22 cellular contexts compared by ENCODE assay signal in the genomic region with DNA sequence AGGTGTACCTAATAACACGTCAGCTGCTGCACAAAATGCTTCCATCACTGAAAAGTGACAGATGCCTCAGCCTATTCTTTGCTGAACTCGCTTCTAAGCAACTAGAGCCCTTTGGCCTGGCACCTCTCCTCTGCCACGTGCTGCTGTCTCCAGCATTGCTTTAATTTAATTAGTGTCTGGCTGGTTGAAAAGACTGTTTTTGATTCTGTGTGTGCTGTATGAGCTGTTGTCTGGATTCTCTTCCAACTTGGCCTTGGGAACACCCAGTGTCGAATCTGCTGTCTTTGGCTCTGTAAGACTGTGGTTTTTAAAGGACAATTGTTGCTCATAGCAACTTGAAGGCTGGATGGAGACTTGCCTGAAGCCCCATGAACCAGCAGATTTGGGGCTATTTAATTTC.
DNase-seq lines count a peak whose midpoint lies in the region; ATAC-seq and TF ChIP-seq lines count a peak whose summit lies in the region.
"Had no signal": no experiment of that assay in that cellular context is flagged by ENCODE, and none has a peak within 500 bp of the region (broad histone marks: within the 10 kb centered on the region; RNA-seq: fewer than 3 reads in every experiment).

No MANE protein-coding gene starts in this region.

- no peaks in the 10 kb centered on the region for H3K9me3 ChIP-seq in BE2C
- H3K9me3 ChIP-seq in SK-N-SH = no peaks in the 10 kb centered on the region
- peaks cover 8% of the 10 kb centered on the region for H3K9me3 ChIP-seq in CD4-positive, alpha-beta T cell (ENCODE audit: control insufficient read depth, low read length)
- H3K9me3 ChIP-seq: suprapubic skin, uterus had no signal

- H3K9me2 ChIP-seq in SK-N-SH = no peaks in the 10 kb centered on the region

- H3K4me1 ChIP-seq in BE2C = peaks cover 13% of the 10 kb centered on the region
- peaks cover 0 to 10% of the 10 kb centered on the region in 2 experiments; a peak in 1 of 4 replicates for H3K4me1 ChIP-seq in SK-N-SH (ENCODE audit: control insufficient read depth in 1 of 2, insufficient read depth in 2 of 2, low read depth in 1 of 2, low read length in 1 of 2)
- H3K4me1 ChIP-seq: uterus had no signal

- H3K36me3 Mint-ChIP-seq in osteocyte (ENCODE audit: unreplicated experiment) = peaks cover 5% of the 10 kb centered on the region
- no peaks in the 10 kb centered on the region for H3K36me3 Mint-ChIP-seq in CD4-positive, alpha-beta T cell (ENCODE audit: low read depth)
- H3K36me3 Mint-ChIP-seq: activated CD8-positive, alpha-beta memory T cell treated with anti-CD3 and anti-CD28 coated beads, Interleukin-2, amount 10 ng/mL, durations not matched to agents 7 days and 5 days; stimulated activated effector memory CD8-positive, alpha-beta T cell treated with anti-CD3 and anti-CD28 coated beads, Interleukin-12 subunit alpha, Interleukin-12 subunit beta, amount 100 ng/mL, for 72 hours had no signal

- TF ChIP-seq RAD21 in SK-N-SH (IDR thresholded peaks at IDR 0.05; ENCODE audit: low read length) = no peak; the same call in 1 of the 2 replicates

- no peaks in the 10 kb centered on the region for H3F3A ChIP-seq in SK-N-SH (replicated peaks; ENCODE audit: insufficient read depth)

- H3K9ac ChIP-seq in SK-N-SH = no peak overlapping the region

- no peaks in the 10 kb centered on the region for H3K27me3 ChIP-seq in BE2C
- H3K27me3 ChIP-seq in SK-N-SH (ENCODE audit: insufficient read depth) = no peaks in the 10 kb centered on the region
- no peaks in the 10 kb centered on the region for H3K27me3 ChIP-seq in CD4-positive, alpha-beta T cell (ENCODE audit: control insufficient read depth, insufficient read depth, low read length)
- H3K27me3 ChIP-seq: suprapubic skin, uterus had no signal

- H3K4me3 Mint-ChIP-seq in osteocyte (ENCODE audit: unreplicated experiment) = peak overlapping the region; percentile 5
- no peak overlapping the region for H3K4me3 Mint-ChIP-seq in CD4-positive, alpha-beta T cell
- H3K4me3 Mint-ChIP-seq: activated CD8-positive, alpha-beta memory T cell treated with anti-CD3 and anti-CD28 coated beads, Interleukin-2, amount 10 ng/mL, durations not matched to agents 7 days and 5 days; activated naive CD4-positive, alpha-beta T cell treated with anti-CD3 and anti-CD28 coated beads for 36 hours; dendritic cell treated with granulocyte-macrophage colony-stimulating factor and Interleukin-4, amounts not matched to agents 40 ng/mL and 50 ng/mL, for 4 days; naive B cell; stimulated activated effector memory CD8-positive, alpha-beta T cell treated with anti-CD3 and anti-CD28 coated beads, Interleukin-12 subunit alpha, Interleukin-12 subunit beta, amount 100 ng/mL, for 72 hours had no signal

- H3K4me2 ChIP-seq in SK-N-SH = no peak overlapping the region

- H3K27ac Mint-ChIP-seq in osteocyte (ENCODE audit: unreplicated experiment) = no peak overlapping the region
- no peak overlapping the region for H3K27ac Mint-ChIP-seq in CD4-positive, alpha-beta T cell
- H3K27ac Mint-ChIP-seq: activated CD8-positive, alpha-beta memory T cell treated with anti-CD3 and anti-CD28 coated beads, Interleukin-2, amount 10 ng/mL, durations not matched to agents 7 days and 5 days; activated naive CD4-positive, alpha-beta T cell treated with anti-CD3 and anti-CD28 coated beads for 36 hours; dendritic cell treated with granulocyte-macrophage colony-stimulating factor and Interleukin-4, amounts not matched to agents 40 ng/mL and 50 ng/mL, for 4 days; stimulated activated effector memory CD8-positive, alpha-beta T cell treated with anti-CD3 and anti-CD28 coated beads, Interleukin-12 subunit alpha, Interleukin-12 subunit beta, amount 100 ng/mL, for 72 hours had no signal

- WGBS in SK-N-SH (ENCODE audit: low lambda C conversion rate) = 51% methylated on average over 4 of the region's 4 CpGs

- POLR2A ChIA-PET in SK-N-SH (lab: Yijun Ruan, JAX) = no interaction called here
- POLR2A ChIA-PET in CD4-positive, alpha-beta T cell (lab: Charles Lee) = no interaction called here

- CTCF ChIA-PET in SK-N-SH (lab: Yijun Ruan, JAX) = interaction anchor here (1.0 kb wide), 1 partner anchor 26 kb away, joined by 3 read pairs; no protein-coding TSS in a partner anchor
- CTCF ChIA-PET in CD4-positive, alpha-beta T cell (lab: Charles Lee) = no interaction called here

- H3K9me3 Mint-ChIP-seq in osteocyte (ENCODE audit: unreplicated experiment) = peaks cover 11% of the 10 kb centered on the region
- peaks cover 4% of the 10 kb centered on the region for H3K9me3 Mint-ChIP-seq in CD4-positive, alpha-beta T cell

- H3K79me2 ChIP-seq in SK-N-SH (ENCODE audit: insufficient read depth) = no peaks in the 10 kb centered on the region

- intact Hi-C loops in CD4-positive, alpha-beta T cell (cut with DNase I, micrococcal nuclease) = no loop called here

- H3K4me3 ChIP-seq in BE2C (ENCODE audit: low read depth, low read length) (no peak overlapping the region), SK-N-SH (ENCODE audit: low read depth in 2 of 2, low read length in 1 of 2) (no peak overlapping the region)
- H3K4me3 ChIP-seq: SK-N-MC, suprapubic skin, uterus had no signal

- H4K20me1 ChIP-seq in SK-N-SH (ENCODE audit: insufficient read depth) = no peaks in the 10 kb centered on the region

- TF ChIP-seq EP300 in SK-N-SH (IDR thresholded peaks at IDR 0.05; ENCODE audit: borderline replicate concordance in 1 of 2, low read depth in 1 of 2, low read length in 1 of 2) = peak in 1 of 2 experiments; percentile 20; a peak in 1 of 4 replicates

- TF ChIP-seq CTCF in BE2C (IDR thresholded peaks at IDR 0.05; ENCODE audit: low read depth, low read length) = no peak
- TF ChIP-seq CTCF in SK-N-SH (IDR thresholded peaks at IDR 0.05) = no peak
- no peak for TF ChIP-seq CTCF in osteocyte (IDR thresholded peaks at IDR 0.05)
- TF ChIP-seq CTCF in CD4-positive, alpha-beta T cell (IDR thresholded peaks at IDR 0.05) = no peak

- peaks cover 29% of the 10 kb centered on the region for H3K4me1 Mint-ChIP-seq in osteocyte (ENCODE audit: unreplicated experiment)
- H3K4me1 Mint-ChIP-seq in CD4-positive, alpha-beta T cell (ENCODE audit: low read depth) = no peaks in the 10 kb centered on the region
- H3K4me1 Mint-ChIP-seq: activated CD8-positive, alpha-beta memory T cell treated with anti-CD3 and anti-CD28 coated beads, Interleukin-2, amount 10 ng/mL, durations not matched to agents 7 days and 5 days; naive B cell; stimulated activated effector memory CD8-positive, alpha-beta T cell treated with anti-CD3 and anti-CD28 coated beads, Interleukin-12 subunit alpha, Interleukin-12 subunit beta, amount 100 ng/mL, for 72 hours had no signal

- H3K36me3 ChIP-seq in BE2C (no peaks in the 10 kb centered on the region), SK-N-SH (replicated peaks in 1 of 2; ENCODE audit: control insufficient read depth in 1 of 2, insufficient read depth in 2 of 2, low read length in 1 of 2) (no peaks in the 10 kb centered on the region)
- H3K36me3 ChIP-seq: suprapubic skin, uterus had no signal

- no peaks in the 10 kb centered on the region for H3K27me3 Mint-ChIP-seq in osteocyte (ENCODE audit: unreplicated experiment)
- no peaks in the 10 kb centered on the region for H3K27me3 Mint-ChIP-seq in CD4-positive, alpha-beta T cell
- H3K27me3 Mint-ChIP-seq: naive B cell had no signal

- peak overlapping the region in 1 of 2 experiments; percentile 39; a peak in 1 of 4 replicates for H3K27ac ChIP-seq in SK-N-SH (ENCODE audit: low read depth in 2 of 2, low read length in 1 of 2)
- H3K27ac ChIP-seq in CD4-positive, alpha-beta T cell (ENCODE audit: low read depth, low read length) = no peak overlapping the region
- H3K27ac ChIP-seq: SK-N-MC, suprapubic skin, uterus had no signal

- DNase-seq in BE2C = peak; percentile 51
- no peak for DNase-seq in SK-N-SH
- DNase-seq in fibroblast of the conjunctiva (ENCODE audit: low read depth) = peak; percentile 76
- no peak for DNase-seq in osteocyte (ENCODE audit: extremely low spot score, unreplicated experiment)
- no peak for DNase-seq in NCI-H1436 treated with DMSO at 0.1 percent for 48 hours (lab: John Stamatoyannopoulos, UW)
- DNase-seq in CD4-positive, alpha-beta T cell = no peak
- no peak for DNase-seq in H4 (ENCODE audit: low spot score)
- DNase-seq: ACHN; activated CD4-positive, alpha-beta T cell treated with anti-CD3 and anti-CD28 coated beads for 48 hours; activated CD8-positive, alpha-beta memory T cell treated with anti-CD3 and anti-CD28 coated beads, Interleukin-2, amount 10 ng/mL, durations not matched to agents 7 days and 5 days; activated naive CD4-positive, alpha-beta T cell treated with anti-CD3 and anti-CD28 coated beads for 36 hours; amniotic stem cell; naive B cell; NCI-H1417 treated with DMSO at 0.1 percent for 48 hours; NCI-H524 treated with DMSO at 0.1 percent for 48 hours; T-helper 2 cell; uterus had no signal

- ATAC-seq in CD4-positive, alpha-beta T cell (ENCODE audit: poor library complexity) = no peak
- no peak for ATAC-seq in HG02852 (IDR thresholded peaks at IDR 0.05; ENCODE audit: unreplicated experiment)
- ATAC-seq: activated CD8-positive, alpha-beta memory T cell treated with anti-CD3 and anti-CD28 coated beads, Interleukin-2, amount 10 ng/mL, durations not matched to agents 7 days and 5 days; stimulated activated effector memory CD8-positive, alpha-beta T cell treated with anti-CD3 and anti-CD28 coated beads, Interleukin-12 subunit alpha, Interleukin-12 subunit beta, amount 100 ng/mL, for 72 hours had no signal

- H2AFZ ChIP-seq in SK-N-SH (ENCODE audit: low read depth) = no peak overlapping the region

TF ChIP-seq in SK-N-SH, 30 proteins besides CTCF, POLR2A, EP300 and RAD21:
- TF ChIP-seq NFIC (IDR thresholded peaks at IDR 0.05; ENCODE audit: borderline replicate concordance) (no peak), MXI1 (IDR thresholded peaks at IDR 0.05; ENCODE audit: low read depth, low read length) (peak; percentile 84)
- TF ChIP-seq, protein P1, sequence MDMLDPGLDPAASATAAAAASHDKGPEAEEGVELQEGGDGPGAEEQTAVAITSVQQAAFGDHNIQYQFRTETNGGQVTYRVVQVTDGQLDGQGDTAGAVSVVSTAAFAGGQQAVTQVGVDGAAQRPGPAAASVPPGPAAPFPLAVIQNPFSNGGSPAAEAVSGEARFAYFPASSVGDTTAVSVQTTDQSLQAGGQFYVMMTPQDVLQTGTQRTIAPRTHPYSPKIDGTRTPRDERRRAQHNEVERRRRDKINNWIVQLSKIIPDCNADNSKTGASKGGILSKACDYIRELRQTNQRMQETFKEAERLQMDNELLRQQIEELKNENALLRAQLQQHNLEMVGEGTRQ (IDR thresholded peaks at IDR 0.05; ENCODE audit: borderline replicate concordance, low read depth, low read length) = no peak

Comparison
In these comparisons a context has a peak if more than half of its experiments do, and no peak if none do; other contexts are left out.
1. DNase-seq: peak in BE2C (single experiment) and fibroblast of the conjunctiva (single experiment); none in SK-N-SH (single experiment), osteocyte (single experiment), NCI-H1436 treated with DMSO at 0.1 percent for 48 hours (single experiment), CD4-positive, alpha-beta T cell (0 of 10) and H4 (single experiment).